19 cellular contexts compared by ENCODE assay signal in genomic region chr7:80844916-80845315, GRCh38.
DNase-seq lines count a peak whose midpoint lies in the region; ATAC-seq and TF ChIP-seq lines count a peak whose summit lies in the region.
"Had no signal": no experiment of that assay in that cellular context is flagged by ENCODE, and none has a peak within 500 bp of the region (broad histone marks: within the 10 kb centered on the region; RNA-seq: fewer than 3 reads in every experiment).

No MANE protein-coding gene starts in this region.

- H2BK120ac ChIP-seq in IMR-90 (ENCODE audit: low read depth, low read length), result no peak overlapping the region

- no peak overlapping the region for H4K5ac ChIP-seq in IMR-90 (ENCODE audit: low read depth, low read length)

- no peak overlapping the region for H2BK15ac ChIP-seq in IMR-90 (ENCODE audit: low read depth, low read length)

- 0 out of 2 replicates have a peak overlapping the region, but pooled peaks have one; percentile 21 for H2BK20ac ChIP-seq in IMR-90 (ENCODE audit: low read depth, low read length)

- no peak overlapping the region for H3K14ac ChIP-seq in IMR-90 (replicated peaks; ENCODE audit: low read depth, low read length)

- POLR2A ChIA-PET in IMR-90 (lab: Charles Lee; ENCODE audit: unreplicated experiment), result no interaction called here

- H4K8ac ChIP-seq in IMR-90 (ENCODE audit: low read depth in 2 of 2, low read length in 2 of 2), result no peak overlapping the region

- H2AK5ac ChIP-seq in IMR-90 (ENCODE audit: low read depth, low read length), result no peak overlapping the region; the same call in 1 of the 2 replicates

- ATAC-seq in IMR-90 (ENCODE audit: low read depth) (no peak), HG02852 (IDR thresholded peaks at IDR 0.05; ENCODE audit: unreplicated experiment) (no peak), gastroesophageal sphincter (no peak)
- ATAC-seq: PC-3 had no signal

- TF ChIP-seq EP300 in gastroesophageal sphincter (IDR thresholded peaks at IDR 0.05), result no peak

- no peak overlapping the region for H3K18ac ChIP-seq in IMR-90 (ENCODE audit: low read depth, low read length)

- no peak overlapping the region for H3K4ac ChIP-seq in IMR-90 (ENCODE audit: low read depth, low read length)

- dilution Hi-C loops in IMR-90 (cut with HindIII; ENCODE audit: low sequenced_read_pairs, unreplicated experiment), result no loop called here

- H3K56ac ChIP-seq in IMR-90 (ENCODE audit: extremely low read depth, insufficient read depth, low read length), result no peak overlapping the region

- TF ChIP-seq CTCF in IMR-90 (conservative IDR thresholded peaks at IDR 0.05; ENCODE audit: low read depth, low read length), result no peak
- no peak for TF ChIP-seq CTCF in astrocyte of the spinal cord (IDR thresholded peaks at IDR 0.05; ENCODE audit: low read depth, low read length)
- TF ChIP-seq CTCF in neutrophil (IDR thresholded peaks at IDR 0.05), result no peak
- TF ChIP-seq CTCF in gastroesophageal sphincter (IDR thresholded peaks at IDR 0.05), result no peak

- no peak overlapping the region for H3K9ac ChIP-seq in IMR-90 (ENCODE audit: low read depth, low read length)

- no CpG with 5 or more reads among the region's 5 CpGs for WGBS in IMR-90 (ENCODE audit: extremely low coverage in 2 of 2, insufficient read length in 1 of 2), 2 experiments
- whole genome bisulfite sequencing in gastroesophageal sphincter (ENCODE audit: low coverage in 1 of 2), 2 donors, result 85% methylated on average over 5 of the region's 5 CpGs; no CpG with 5 or more reads in 1 of the 2 donors

- H3K27ac ChIP-seq in IMR-90 (ENCODE audit: insufficient read depth, low read length) (no peak overlapping the region), neutrophil (peak overlapping the region; percentile 28), gastroesophageal sphincter (no peak overlapping the region)
- H3K27ac ChIP-seq: C4-2B, SJCRH30 had no signal

- H4K91ac ChIP-seq in IMR-90 (ENCODE audit: insufficient read depth, low read depth, low read length), result no peak overlapping the region

- no peak for TF ChIP-seq RAD21 in IMR-90 (IDR thresholded peaks at IDR 0.05; ENCODE audit: low read length)

- H3K79me1 ChIP-seq in IMR-90 (ENCODE audit: low read depth in 1 of 2, low read length in 2 of 2), result peaks cover 8 to 20% of the 10 kb centered on the region in 2 experiments; a peak in 3 of 4 replicates

- BruUV-seq in IMR-90 (replicated peaks; lab: Mats Ljungman, UMichigan), result no TSS peak

- H3K4me1 ChIP-seq in IMR-90 (ENCODE audit: control insufficient read depth, insufficient read depth, low read length) (peaks cover 10% of the 10 kb centered on the region), neutrophil (ENCODE audit: control insufficient read depth in 1 of 2, insufficient read depth in 1 of 2, low read depth in 1 of 2, low read length in 1 of 2) (peaks cover 31% of the 10 kb centered on the region in 2 experiments), gastroesophageal sphincter (peaks cover 0 to 43% (median 0%) of the 10 kb centered on the region in 3 donors)

- H3K23ac ChIP-seq in IMR-90 (ENCODE audit: low read depth, low read length), result peak overlapping the region; percentile 39; the same call in 1 of the 2 replicates

- H2AK9ac ChIP-seq in IMR-90 (replicated peaks; ENCODE audit: low read depth, low read length, poor library complexity), result no peak overlapping the region

- intact Hi-C loops in IMR-90 (cut with micrococcal nuclease), result loop anchor here (5.0 kb wide), 1 partner anchor 47 kb away; no protein-coding TSS in a partner anchor

- CTCF ChIA-PET in IMR-90 (lab: Yijun Ruan, JAX), result no interaction called here

- H3K36me3 ChIP-seq in IMR-90 (ENCODE audit: control insufficient read depth, insufficient read depth, low read length) (no peaks in the 10 kb centered on the region; the same call in 1 of the 2 replicates), neutrophil (no peaks in the 10 kb centered on the region), gastroesophageal sphincter (no peaks in the 10 kb centered on the region)
- H3K36me3 ChIP-seq: HAP-1, SJCRH30 had no signal

- H3K9me3 ChIP-seq in IMR-90 (ENCODE audit: control insufficient read depth, insufficient read depth, low read length) (no peaks in the 10 kb centered on the region), neutrophil (no peaks in the 10 kb centered on the region), gastroesophageal sphincter (no peaks in the 10 kb centered on the region)
- H3K9me3 ChIP-seq: HAP-1, SJCRH30 had no signal

- 0 out of 2 replicates have a peak, but pooled peaks cover 4% of the 10 kb centered on the region for H3K9me1 ChIP-seq in IMR-90 (ENCODE audit: insufficient read depth, low read length)

- DNase-seq in IMR-90, result no peak
- DNase-seq in astrocyte of the spinal cord (ENCODE audit: low read depth, low spot score), result peak; percentile 90
- DNase-seq in iris pigment epithelial cell (ENCODE audit: low read depth), result peak; percentile 40
- DNase-seq in stimulated activated CD4-positive, alpha-beta T cell treated with anti-CD3 and anti-CD28 coated beads, Interleukin-4, amount 100 ng/mL, for 1 hour, result no peak
- DNase-seq in activated CD4-positive, CD25-positive, alpha-beta regulatory T cell (lab: John Stamatoyannopoulos, UW), result no peak
- DNase-seq: ACHN, AML-193, DMS79, NCI-H1092 treated with DMSO at 0.1 percent for 48 hours, NCI-H1694, NCI-H2081 treated with DMSO at 0.1 percent for 48 hours, NCI-H748 treated with DMSO at 0.1 percent for 48 hours, PC-3, SJCRH30 had no signal

- H2AFZ ChIP-seq in IMR-90 (replicated peaks; ENCODE audit: low read length, poor library complexity), result no peak overlapping the region

- H2BK5ac ChIP-seq in IMR-90 (ENCODE audit: low read depth, low read length, poor library complexity, severe bottlenecking), result no peak overlapping the region

- no peak overlapping the region for H3K4me2 ChIP-seq in IMR-90 (ENCODE audit: low read depth, low read length)

- TF ChIP-seq POLR2A in IMR-90 (IDR thresholded peaks at IDR 0.05; ENCODE audit: low read depth, low read length), result no peak
- TF ChIP-seq POLR2A in gastroesophageal sphincter (IDR thresholded peaks at IDR 0.05), result no peak

- H3K4me3 ChIP-seq in IMR-90 (ENCODE audit: insufficient read depth, low read depth, low read length) (no peak overlapping the region), astrocyte of the spinal cord (ENCODE audit: low read depth, low read length) (no peak overlapping the region), neutrophil (ENCODE audit: low read depth in 1 of 2, low read length in 1 of 2) (no peak overlapping the region), gastroesophageal sphincter (no peak overlapping the region)
- H3K4me3 ChIP-seq: HAP-1, SJCRH30 had no signal

- no peaks in the 10 kb centered on the region for H4K20me1 ChIP-seq in IMR-90 (ENCODE audit: insufficient read depth, low read length)

- in situ Hi-C loops in IMR-90 (cut with MboI; ENCODE audit: low sequenced_read_pairs), result no loop called here
- in situ Hi-C loops in astrocyte of the spinal cord (cut with HindIII; ENCODE audit: low sequenced_read_pairs), result no loop called here

- no peaks in the 10 kb centered on the region for H3K27me3 ChIP-seq in IMR-90 (ENCODE audit: control insufficient read depth, insufficient read depth, low read length)
- H3K27me3 ChIP-seq in neutrophil, result no peaks in the 10 kb centered on the region
- no peaks in the 10 kb centered on the region for H3K27me3 ChIP-seq in gastroesophageal sphincter
- H3K27me3 ChIP-seq: SJCRH30 had no signal

TF ChIP-seq in IMR-90, 13 proteins besides CTCF, POLR2A, EP300 and RAD21:
- TF ChIP-seq USF2 (IDR thresholded peaks at IDR 0.05; ENCODE audit: low read depth, low read length) (no peak), NFE2L2 (IDR thresholded peaks at IDR 0.05; ENCODE audit: low read depth, low read length) (no peak), FOS (IDR thresholded peaks at IDR 0.05; ENCODE audit: low read depth, low read length) (no peak), SMC3 (IDR thresholded peaks at IDR 0.05; ENCODE audit: low read depth, low read length) (no peak)

Comparison
In these comparisons a context has a peak if more than half of its experiments do, and no peak if none do; other contexts are left out.
1. DNase-seq: peak in astrocyte of the spinal cord (single experiment) and iris pigment epithelial cell (single experiment); none in IMR-90 (single experiment), stimulated activated CD4-positive, alpha-beta T cell treated with anti-CD3 and anti-CD28 coated beads, Interleukin-4, amount 100 ng/mL, for 1 hour (single experiment) and activated CD4-positive, CD25-positive, alpha-beta regulatory T cell (0 of 4).